ENCODE assay signal across 18 cellular contexts in the genomic region with DNA sequence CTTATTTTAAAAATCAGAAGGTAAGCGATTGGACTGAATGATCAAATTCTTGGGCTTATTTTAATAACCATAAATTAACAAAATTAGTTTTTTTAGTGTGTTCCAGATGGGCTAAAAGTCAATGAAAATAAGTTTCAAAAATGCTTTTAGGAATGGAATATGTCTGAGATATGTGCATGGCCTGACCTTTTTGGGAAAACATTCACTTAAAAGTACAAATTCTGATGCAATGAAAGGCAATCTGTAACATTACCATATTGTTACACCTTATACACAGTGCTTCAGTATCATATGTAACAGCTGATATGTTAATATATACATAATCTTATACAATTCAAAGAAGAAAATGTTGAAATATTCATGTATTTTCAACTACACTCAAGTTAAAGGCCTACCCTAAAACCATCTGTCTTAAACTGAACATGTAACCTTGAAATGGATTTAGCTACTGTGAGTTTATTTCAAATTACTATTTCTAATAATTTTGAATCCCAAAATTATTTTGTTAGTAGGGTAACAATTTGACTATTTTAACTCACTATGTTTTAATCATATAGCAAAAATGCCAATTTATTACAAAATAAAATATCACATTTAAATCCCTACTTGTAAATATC.
DNase-seq lines count a peak whose midpoint lies in the region; ATAC-seq, FAIRE-seq and TF ChIP-seq lines count a peak whose summit lies in the region.
"Had no signal": no experiment of that assay in that cellular context is flagged by ENCODE, and none has a peak within 500 bp of the region (broad histone marks: within the 10 kb centered on the region; RNA-seq: fewer than 3 reads in every experiment).

No MANE protein-coding gene starts in this region.

- no peak overlapping the region for H3K27ac ChIP-seq in HCT116 (ENCODE audit: low read depth, low read length)
- peak overlapping the region; percentile 25 for H3K27ac ChIP-seq in epithelial cell of prostate
- H3K27ac ChIP-seq in kidney (ENCODE audit: low read depth in 2 of 2, low read length in 2 of 2): no peak overlapping the region
- H3K27ac ChIP-seq: A549, C4-2B, RWPE1, SJCRH30 had no signal

- H3K4me1 Mint-ChIP-seq in WTC11: 0 out of 2 replicates have a peak, but pooled peaks cover under 1% of the 10 kb centered on the region
- H3K4me1 Mint-ChIP-seq in activated CD8-positive, alpha-beta T cell treated with anti-CD3 and anti-CD28 coated beads, Interleukin-2, amount 10 ng/mL, durations not matched to agents 7 days and 5 days (ENCODE audit: low read depth): no peaks in the 10 kb centered on the region

- intact Hi-C loops in HCT116 (cut with micrococcal nuclease): no loop called here
- intact Hi-C loops in kidney (cut with DNase I): no loop called here
- intact Hi-C loops in lower leg skin (cut with DNase I; ENCODE audit: low total_unique reads): no loop called here

- no peak for TF ChIP-seq CTCF in HCT116 (IDR thresholded peaks at IDR 0.05 in 2 of 3, conservative IDR thresholded peaks at IDR 0.05 in 1 of 3; ENCODE audit: borderline replicate concordance in 1 of 3, insufficient read depth in 1 of 3, low read depth in 2 of 3, low read length in 2 of 3)
- no peak for TF ChIP-seq CTCF in WTC11 (IDR thresholded peaks at IDR 0.05)
- TF ChIP-seq CTCF in kidney (IDR thresholded peaks at IDR 0.05; ENCODE audit: borderline replicate concordance, extremely low read depth, insufficient read depth): no peak
- no peak for TF ChIP-seq CTCF in lower leg skin (IDR thresholded peaks at IDR 0.05)

- no TSS peak for BruUV-seq in HCT116 (replicated peaks; lab: Mats Ljungman, UMichigan)

- peaks cover 3% of the 10 kb centered on the region; the same call in 1 of the 2 replicates for H3K9me3 Mint-ChIP-seq in WTC11
- H3K9me3 Mint-ChIP-seq in activated CD8-positive, alpha-beta T cell treated with anti-CD3 and anti-CD28 coated beads, Interleukin-2, amount 10 ng/mL, durations not matched to agents 7 days and 5 days (ENCODE audit: insufficient read depth): peaks cover 4% of the 10 kb centered on the region

- no peak overlapping the region for H3K9ac ChIP-seq in HCT116 (ENCODE audit: low read length)
- H3K9ac ChIP-seq in kidney (ENCODE audit: low read length in 2 of 2): no peak overlapping the region

- no peak for ATAC-seq in HCT116
- ATAC-seq in WTC11: no peak
- ATAC-seq in activated CD8-positive, alpha-beta T cell treated with anti-CD3 and anti-CD28 coated beads, Interleukin-2, amount 10 ng/mL, durations not matched to agents 7 days and 5 days: no peak
- ATAC-seq in GM19328 (IDR thresholded peaks at IDR 0.05; ENCODE audit: unreplicated experiment): no peak
- ATAC-seq: A549 had no signal

- H3K9me2 ChIP-seq in HCT116 (ENCODE audit: insufficient read depth): no peaks in the 10 kb centered on the region; the same call in 1 of the 2 replicates

- H3K4me3 Mint-ChIP-seq in WTC11: no peak overlapping the region
- no peak overlapping the region for H3K4me3 Mint-ChIP-seq in activated CD8-positive, alpha-beta T cell treated with anti-CD3 and anti-CD28 coated beads, Interleukin-2, amount 10 ng/mL, durations not matched to agents 7 days and 5 days

- TF ChIP-seq RAD21 in HCT116 (IDR thresholded peaks at IDR 0.05; ENCODE audit: low read depth): no peak

- peaks cover 5 to 10% of the 10 kb centered on the region in 2 experiments; a peak in 1 of 4 replicates for H3K9me3 ChIP-seq in HCT116 (ENCODE audit: control insufficient read depth in 1 of 2, insufficient read depth in 1 of 2, low read depth in 1 of 2, low read length in 2 of 2)
- no peaks in the 10 kb centered on the region for H3K9me3 ChIP-seq in kidney (ENCODE audit: control insufficient read depth in 1 of 2, low read length in 2 of 2)
- H3K9me3 ChIP-seq: SJCRH30 had no signal

- no peak overlapping the region for H3K4me2 ChIP-seq in HCT116 (ENCODE audit: low read length)
- H3K4me2 ChIP-seq: A549 had no signal

- no peak overlapping the region for H2AFZ ChIP-seq in HCT116 (ENCODE audit: low read depth, low read length, poor library complexity, severe bottlenecking)

- POLR2A ChIA-PET in HCT116 (lab: Charles Lee) (no interaction called here), WTC11 (lab: Charles Lee) (no interaction called here)
- POLR2A ChIA-PET in activated CD8-positive, alpha-beta T cell treated with anti-CD3 and anti-CD28 coated beads, Interleukin-2, amount 10 ng/mL, durations not matched to agents 7 days and 5 days (lab: Charles Lee): no interaction called here

- WGBS in lower leg skin, 2 donors: 80 to 87% methylated on average over 1 of the region's 1 CpG

- H3K36me3 ChIP-seq in HCT116 (ENCODE audit: control insufficient read depth in 1 of 2, insufficient read depth in 2 of 2, low read length in 2 of 2) (no peaks in the 10 kb centered on the region), kidney (ENCODE audit: control insufficient read depth in 1 of 2, insufficient read depth in 2 of 2, low read length in 2 of 2) (peaks cover 2 to 4% of the 10 kb centered on the region in 2 donors)

- DNase-seq in HCT116 (ENCODE audit: low read depth, low spot score): no peak
- DNase-seq in WTC11 (ENCODE audit: low spot score): no peak
- no peak for DNase-seq in epithelial cell of prostate (ENCODE audit: low read depth, low spot score)
- no peak for DNase-seq in kidney
- DNase-seq in amygdala (lab: John Stamatoyannopoulos, UW): no peak
- no peak for DNase-seq in activated CD8-positive, alpha-beta T cell treated with anti-CD3 and anti-CD28 coated beads, Interleukin-2, amount 10 ng/mL, durations not matched to agents 7 days and 5 days
- no peak for DNase-seq in lower leg skin (ENCODE audit: low spot score in 2 of 2)
- DNase-seq: DMS 273 treated with DMSO at 0.1 percent for 48 hours; GF-D8; H7; NCI-H1417; NCI-H187 treated with DMSO at 0.1 percent for 48 hours; NK-92 treated with Interleukin-12 subunit alpha and Interleukin-12 subunit beta, amount 100 ng/mL, for 24 hours; SJCRH30 had no signal

- H3K27me3 Mint-ChIP-seq in WTC11 (ENCODE audit: low read depth): no peaks in the 10 kb centered on the region
- no peaks in the 10 kb centered on the region for H3K27me3 Mint-ChIP-seq in activated CD8-positive, alpha-beta T cell treated with anti-CD3 and anti-CD28 coated beads, Interleukin-2, amount 10 ng/mL, durations not matched to agents 7 days and 5 days (ENCODE audit: low read depth)

- H3K79me2 ChIP-seq in HCT116 (ENCODE audit: insufficient read depth, low read length): no peaks in the 10 kb centered on the region

- H4K20me1 ChIP-seq in HCT116 (ENCODE audit: insufficient read depth): no peaks in the 10 kb centered on the region; the same call in 1 of the 2 replicates

- no peak for TF ChIP-seq POLR2A in HCT116 (IDR thresholded peaks at IDR 0.05; ENCODE audit: borderline replicate concordance, extremely low read depth, insufficient read depth, insufficient read length)
- no peak for TF ChIP-seq POLR2A in lower leg skin (IDR thresholded peaks at IDR 0.05)

- no peak overlapping the region for H3K27ac Mint-ChIP-seq in WTC11
- no peak overlapping the region for H3K27ac Mint-ChIP-seq in activated CD8-positive, alpha-beta T cell treated with anti-CD3 and anti-CD28 coated beads, Interleukin-2, amount 10 ng/mL, durations not matched to agents 7 days and 5 days

- no peaks in the 10 kb centered on the region for H3K4me1 ChIP-seq in HCT116 (ENCODE audit: control insufficient read depth in 1 of 2, insufficient read depth in 2 of 2, low read length in 2 of 2)
- H3K4me1 ChIP-seq in kidney (ENCODE audit: control insufficient read depth in 1 of 2, insufficient read depth in 1 of 2, low read depth in 1 of 2, low read length in 2 of 2): peaks cover 0 to 4% of the 10 kb centered on the region in 2 donors
- H3K4me1 ChIP-seq: SJCRH30 had no signal

- CTCF ChIA-PET in HCT116 (lab: Charles Lee) (interaction anchor here (0.9 kb wide), 1 partner anchor 16 kb away, joined by 5 read pairs; no protein-coding TSS in a partner anchor), WTC11 (lab: Charles Lee) (interaction anchor here (2.0 kb wide), 1 partner anchor 17 kb away, joined by 4 read pairs; no protein-coding TSS in a partner anchor)
- CTCF ChIA-PET in activated CD8-positive, alpha-beta T cell treated with anti-CD3 and anti-CD28 coated beads, Interleukin-2, amount 10 ng/mL, durations not matched to agents 7 days and 5 days (lab: Charles Lee): no interaction called here

- peak; percentile 47 for FAIRE-seq in kidney (lab: Jason Lieb, UNC)
- FAIRE-seq: A549 had no signal

- RAD21 ChIA-PET in HCT116 (lab: Charles Lee; ENCODE audit: low non-redundant PET in 1 of 2, low total read pairs in 2 of 2, uncharacterized antibody in 2 of 2, unreplicated experiment in 2 of 2): no interaction called here

- peaks cover 14% of the 10 kb centered on the region for H3K36me3 Mint-ChIP-seq in WTC11
- H3K36me3 Mint-ChIP-seq in activated CD8-positive, alpha-beta T cell treated with anti-CD3 and anti-CD28 coated beads, Interleukin-2, amount 10 ng/mL, durations not matched to agents 7 days and 5 days (ENCODE audit: low read depth): peaks cover 18% of the 10 kb centered on the region

- H3K27me3 ChIP-seq in HCT116 (ENCODE audit: insufficient read depth, low read length): no peaks in the 10 kb centered on the region
- H3K27me3 ChIP-seq: SJCRH30 had no signal

- H3K4me3 ChIP-seq in HCT116 (replicated peaks in 1 of 2; ENCODE audit: low read depth in 1 of 2, low read length in 2 of 2): no peak overlapping the region
- H3K4me3 ChIP-seq in kidney (ENCODE audit: low read length in 2 of 2): no peak overlapping the region
- no peak overlapping the region for H3K4me3 ChIP-seq in lower leg skin (ENCODE audit: low read depth, poor library complexity, severe bottlenecking)
- H3K4me3 ChIP-seq: A549, SJCRH30 had no signal

TF ChIP-seq in HCT116, 20 proteins besides CTCF, POLR2A, EP300 and RAD21:
- no peak for TF ChIP-seq CBX3 (IDR thresholded peaks at IDR 0.05; ENCODE audit: low read depth)
- TF ChIP-seq CEBPB (IDR thresholded peaks at IDR 0.05; ENCODE audit: low read depth): peak; percentile 28; the same call in 1 of the 2 replicates

TF ChIP-seq in WTC11, 78 proteins besides CTCF, POLR2A, EP300 and RAD21:
- TF ChIP-seq TEAD4 (CRISPR knock-in tag; IDR thresholded peaks at IDR 0.05) (no peak), GABPB1 (CRISPR knock-in tag; IDR thresholded peaks at IDR 0.05) (peak; percentile 63)
TF ChIP-seq in WTC11: peak in this region for 1.
